In genomic region chr2:95992520-95993272, GRCh38 we compare ENCODE assay signal across 7 cellular contexts. TPM values are rescaled to one million over a fixed set of nuclear protein-coding genes. Genes with fewer than 3 reads are reported as not detected.
DNase-seq lines count a peak whose midpoint lies in the region; ATAC-seq and TF ChIP-seq lines count a peak whose summit lies in the region.
"Not testable (repeated sequence)": the region's sequence is repeated elsewhere in the genome, so short reads cannot be mapped to it uniquely, and the experiment has no call there.

No MANE protein-coding gene starts in this region.

- ATAC-seq in HG02870 (IDR thresholded peaks at IDR 0.05; ENCODE audit: unreplicated experiment) (peak; percentile 39), sciatic nerve (peak; percentile 84)

- peak; percentile 64 for TF ChIP-seq CTCF in GM13976 (IDR thresholded peaks at IDR 0.05; ENCODE audit: borderline replicate concordance, control extremely low read depth, extremely low read depth, insufficient read depth, missing control alignments)
- TF ChIP-seq CTCF in kidney epithelial cell (IDR thresholded peaks at IDR 0.05; ENCODE audit: insufficient read depth, low read length, poor library complexity, severe bottlenecking) = peak; percentile 66

- H3K27me3 ChIP-seq in NT2/D1 (ENCODE audit: insufficient read depth, insufficient read length); effector memory CD4-positive, alpha-beta T cell (replicated peaks; ENCODE audit: control insufficient read depth, insufficient read depth, low read length, poor library complexity, severe bottlenecking); kidney epithelial cell (ENCODE audit: control insufficient read depth, insufficient read depth, low read length): not testable (repeated sequence)

- H3K27ac ChIP-seq in effector memory CD4-positive, alpha-beta T cell (ENCODE audit: insufficient read depth, low read length, poor library complexity, severe bottlenecking) = peak overlapping the region; percentile 62

- H3K4me1 ChIP-seq in NT2/D1 (ENCODE audit: insufficient read depth, insufficient read length); effector memory CD4-positive, alpha-beta T cell (ENCODE audit: control insufficient read depth, insufficient read depth, low read length, poor library complexity, severe bottlenecking): not testable (repeated sequence)

- intact Hi-C loops in sciatic nerve (cut with DNase I) = not testable (repeated sequence)

- in situ Hi-C loops in GM13976 (cut with MboI; ENCODE audit: low sequenced_read_pairs, unreplicated experiment) = not testable (repeated sequence)

- H3K4me3 ChIP-seq in NT2/D1 (ENCODE audit: insufficient read length, low read depth) (peak overlapping the region; percentile 63), kidney epithelial cell (ENCODE audit: low read depth, low read length) (peak overlapping the region; percentile 40)
- H3K4me3 ChIP-seq in effector memory CD4-positive, alpha-beta T cell (ENCODE audit: insufficient read depth, low read depth, low read length, poor library complexity, severe bottlenecking) = peak overlapping the region; percentile 61

- H3K9ac ChIP-seq in NT2/D1 (ENCODE audit: insufficient read length, low read depth) = peak overlapping the region; percentile 86

- H3K9me3 ChIP-seq in NT2/D1 (ENCODE audit: insufficient read depth, low read length); effector memory CD4-positive, alpha-beta T cell (ENCODE audit: control insufficient read depth, low read length): not testable (repeated sequence)

- not testable (repeated sequence) for H3K36me3 ChIP-seq in NT2/D1 (ENCODE audit: insufficient read depth, insufficient read length, low read length); effector memory CD4-positive, alpha-beta T cell (ENCODE audit: control insufficient read depth, insufficient read depth, low read length); kidney epithelial cell (ENCODE audit: control insufficient read depth, insufficient read depth, low read length)

- DNase-seq in GM13976 (ENCODE audit: low spot score) (peak; percentile 21), NT2/D1 (ENCODE audit: low read depth, low spot score) (peak; percentile 5), activated T-cell treated with anti-CD3 and anti-CD28 coated beads for 48 hours (ENCODE audit: low read depth) (peak; percentile 35), kidney epithelial cell (ENCODE audit: low read depth) (peak; percentile 18), sciatic nerve (ENCODE audit: low spot score) (peak; percentile 75)
- DNase-seq in effector memory CD4-positive, alpha-beta T cell = peak in 2 of 3 donors; percentile 24 to 51

RNA-seq across cellular contexts. Expression of gene ANKRD36C, which starts 1.1 kb away (rescaled TPM):
- 14.0 and 19.0 TPM in 2 replicates for total RNA-seq in kidney epithelial cell
- 81.0 TPM for total RNA-seq in sciatic nerve

RNA-seq across cellular contexts. Expression of gene GPAT2, which starts 42.0 kb away (rescaled TPM):
- total RNA-seq in kidney epithelial cell = 1.3 and 1.6 TPM in 2 replicates
- 11.1 TPM for total RNA-seq in sciatic nerve

Comparison
In these comparisons a context has a peak if more than half of its experiments do, and no peak if none do; other contexts are left out.
1. Peak in every context shown above with its lines: DNase-seq, ATAC-seq, H3K4me3 ChIP-seq and H3K27ac ChIP-seq.
2. DNase-seq: peak in every context shown above with its lines; median percentile 75 in sciatic nerve; 38 in effector memory CD4-positive, alpha-beta T cell; 35 in activated T-cell treated with anti-CD3 and anti-CD28 coated beads for 48 hours; 21 in GM13976; 18 in kidney epithelial cell; 5 in NT2/D1.